ENCODE assay signal across 17 cellular contexts in the genomic region with DNA sequence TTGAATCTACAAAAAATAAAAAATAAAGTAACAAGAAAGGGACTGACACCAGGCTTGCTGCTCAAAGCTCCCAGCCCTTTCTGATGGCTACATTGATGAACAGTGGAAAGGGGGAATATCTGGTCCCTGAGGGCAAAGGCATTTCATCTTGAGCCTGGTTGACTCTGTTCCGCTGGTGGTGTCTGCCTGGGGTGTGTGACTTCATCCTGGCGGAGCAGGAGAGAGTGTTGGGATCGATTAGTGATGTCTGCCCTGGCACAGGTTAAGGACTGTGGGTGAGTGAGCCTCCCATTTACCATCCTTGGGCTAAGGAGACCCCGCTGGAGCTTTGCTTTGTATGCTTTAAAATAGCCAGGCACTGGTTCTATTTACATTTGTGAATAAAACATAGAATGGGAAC. TPM values are rescaled to one million over a fixed set of nuclear protein-coding genes. Genes with fewer than 3 reads are reported as not detected.
DNase-seq lines count a peak whose midpoint lies in the region; ATAC-seq, FAIRE-seq and TF ChIP-seq lines count a peak whose summit lies in the region.
"Had no signal": no experiment of that assay in that cellular context is flagged by ENCODE, and none has a peak within 500 bp of the region (broad histone marks: within the 10 kb centered on the region; RNA-seq: fewer than 3 reads in every experiment).

No MANE protein-coding gene starts in this region.

- TF ChIP-seq EP300 in HepG2 (IDR thresholded peaks at IDR 0.05; ENCODE audit: low read depth in 2 of 2, low read length in 2 of 2) (no peak), HepG2 (CRISPR knock-in tag; IDR thresholded peaks at IDR 0.05; ENCODE audit: borderline replicate concordance) (no peak)

- no peak overlapping the region for H2AK5ac ChIP-seq in mesendoderm (ENCODE audit: low read length)

- no peaks in the 10 kb centered on the region for H3K36me3 ChIP-seq in HepG2 (replicated peaks in 1 of 2; ENCODE audit: control insufficient read depth in 1 of 2, insufficient read depth in 2 of 2, low read length in 2 of 2)
- no peaks in the 10 kb centered on the region for H3K36me3 ChIP-seq in right lobe of liver
- H3K36me3 ChIP-seq in WERI-Rb-1: no peaks in the 10 kb centered on the region
- H3K36me3 ChIP-seq in mesendoderm (ENCODE audit: control insufficient read depth, insufficient read depth, low read length): no peaks in the 10 kb centered on the region
- H3K36me3 ChIP-seq: BLaER1 had no signal

- ATAC-seq in HepG2 (no peak), right lobe of liver (no peak)
- ATAC-seq: GM23338 had no signal

- H3K27me3 ChIP-seq in HepG2 (ENCODE audit: control insufficient read depth in 1 of 2, insufficient read depth in 2 of 2, low read length in 2 of 2): peaks cover 10 to 49% of the 10 kb centered on the region in 2 experiments; a peak in 3 of 5 replicates
- no peaks in the 10 kb centered on the region for H3K27me3 ChIP-seq in right lobe of liver
- H3K27me3 ChIP-seq in WERI-Rb-1 (ENCODE audit: insufficient read depth, low read depth, severe bottlenecking): no peaks in the 10 kb centered on the region
- H3K27me3 ChIP-seq in mesendoderm (ENCODE audit: insufficient read depth, low read length, poor library complexity): no peaks in the 10 kb centered on the region
- H3K27me3 ChIP-seq: BLaER1 had no signal

- peaks cover 2% of the 10 kb centered on the region; the same call in 1 of the 2 replicates for H4K20me1 ChIP-seq in HepG2 (ENCODE audit: insufficient read depth, low read length)
- H4K20me1 ChIP-seq: BLaER1 had no signal

- H3K4me3 ChIP-seq in HepG2 (replicated peaks in 1 of 3; ENCODE audit: insufficient read depth in 1 of 3, low read depth in 2 of 3, low read length in 3 of 3) (no peak overlapping the region), right lobe of liver (no peak overlapping the region), WERI-Rb-1 (ENCODE audit: low read depth, low read length) (peak overlapping the region; percentile 29), mesendoderm (ENCODE audit: low read length) (no peak overlapping the region)
- H3K4me3 ChIP-seq: BLaER1, GM23338 had no signal

- intact Hi-C loops in HepG2 (cut with micrococcal nuclease; ENCODE audit: unreplicated experiment): no loop called here
- intact Hi-C loops in right lobe of liver (cut with DNase I): no loop called here

- no peak overlapping the region for H2AFZ ChIP-seq in HepG2 (ENCODE audit: low read length)
- H2AFZ ChIP-seq: GM23338 had no signal

- no peak overlapping the region for H2BK15ac ChIP-seq in mesendoderm (replicated peaks; ENCODE audit: low read depth)

- no peaks in the 10 kb centered on the region for H3K4me1 ChIP-seq in HepG2 (ENCODE audit: insufficient read depth, low read length)
- no peaks in the 10 kb centered on the region for H3K4me1 ChIP-seq in right lobe of liver
- H3K4me1 ChIP-seq in mesendoderm (ENCODE audit: control insufficient read depth, low read depth, low read length): no peaks in the 10 kb centered on the region

- no peak for TF ChIP-seq POLR2A in HepG2 (IDR thresholded peaks at IDR 0.05; ENCODE audit: insufficient read depth in 1 of 2, low read depth in 2 of 2, low read length in 2 of 2)
- TF ChIP-seq POLR2A in right lobe of liver (IDR thresholded peaks at IDR 0.05): no peak

- no peak overlapping the region for H3K56ac ChIP-seq in mesendoderm (ENCODE audit: low read length)

- H3K79me2 ChIP-seq in HepG2 (ENCODE audit: insufficient read depth, low read length): no peaks in the 10 kb centered on the region
- no peaks in the 10 kb centered on the region for H3K79me2 ChIP-seq in mesendoderm (ENCODE audit: control insufficient read depth, insufficient read depth, low read length)

- H3K23ac ChIP-seq in mesendoderm (ENCODE audit: low read length): no peak overlapping the region

- H3K4ac ChIP-seq in mesendoderm (ENCODE audit: low read depth, low read length): no peak overlapping the region

- H3K27ac ChIP-seq in HepG2 (ENCODE audit: extremely low read length, insufficient read depth, low read length) (no peak overlapping the region), right lobe of liver (no peak overlapping the region), WERI-Rb-1 (no peak overlapping the region), mesendoderm (ENCODE audit: low read depth, low read length) (no peak overlapping the region)
- H3K27ac ChIP-seq: BLaER1 had no signal

- H2BK120ac ChIP-seq in mesendoderm (ENCODE audit: low read depth, low read length): no peak overlapping the region

- H3K4me2 ChIP-seq in HepG2 (ENCODE audit: low read depth, low read length) (no peak overlapping the region), mesendoderm (ENCODE audit: low read length) (no peak overlapping the region)
- H3K4me2 ChIP-seq: BLaER1, GM23338 had no signal

- in situ Hi-C loops in HepG2 (cut with HindIII; ENCODE audit: extremely low pct_ligation_motif_present, low pct_unique_long_range_greater_than_20kb): no loop called here

- H3K9me3 ChIP-seq in HepG2 (ENCODE audit: low read length) (no peaks in the 10 kb centered on the region), right lobe of liver (no peaks in the 10 kb centered on the region), WERI-Rb-1 (ENCODE audit: severe bottlenecking) (no peaks in the 10 kb centered on the region)
- H3K9me3 ChIP-seq: BLaER1 had no signal

- 0% methylated on average over 4 of the region's 4 CpGs for WGBS in HepG2 (ENCODE audit: low lambda C conversion rate)
- WGBS in right lobe of liver (ENCODE audit: insufficient coverage, low coverage, low lambda C conversion rate, missing lambda C conversion rate): no CpG with 5 or more reads among the region's 4 CpGs
- no CpG with 5 or more reads among the region's 4 CpGs for WGBS in mesendoderm (ENCODE audit: extremely low coverage, insufficient coverage, low lambda C conversion rate)

- POLR2A ChIA-PET in HepG2 (lab: Yijun Ruan, JAX): no interaction called here

- no peak for FAIRE-seq in HepG2 (lab: Jason Lieb, UNC)
- FAIRE-seq: H54 had no signal

- H4K5ac ChIP-seq in mesendoderm (ENCODE audit: low read length): no peak overlapping the region

- CTCF ChIA-PET in HepG2 (lab: Yijun Ruan, JAX; ENCODE audit: low intra/inter-chr PET ratio, low total read pairs): no interaction called here

- H4K8ac ChIP-seq in mesendoderm (ENCODE audit: low read depth, low read length): no peak overlapping the region

- H3K18ac ChIP-seq in mesendoderm (ENCODE audit: low read length): no peak overlapping the region

- H3K9ac ChIP-seq in HepG2 (ENCODE audit: insufficient read depth, low read depth, low read length) (no peak overlapping the region), mesendoderm (ENCODE audit: low read length) (no peak overlapping the region)
- H3K9ac ChIP-seq: BLaER1 had no signal

- TF ChIP-seq CTCF in HepG2 (CRISPR knock-in tag; IDR thresholded peaks at IDR 0.05) (no peak), right lobe of liver (IDR thresholded peaks at IDR 0.05) (no peak), WERI-Rb-1 (IDR thresholded peaks at IDR 0.05; ENCODE audit: low read depth, low read length) (no peak)

- H3K79me1 ChIP-seq in mesendoderm (ENCODE audit: low read length): no peaks in the 10 kb centered on the region

- DNase-seq in HepG2 (ENCODE audit: low spot score): no peak
- DNase-seq in right lobe of liver: no peak
- peak; percentile 34 for DNase-seq in WERI-Rb-1
- DNase-seq in mesendoderm: peak; percentile 44
- DNase-seq in activated T-cell treated with anti-CD3 and anti-CD28 coated beads, Interleukin-2, amount 50 U/mL, for 48 hours: no peak
- no peak for DNase-seq in activated CD4-positive, CD25-positive, alpha-beta regulatory T cell treated with anti-CD3 and anti-CD28 coated beads, Interleukin-2, amount 50 U/mL, for 72 hours
- DNase-seq in foreskin melanocyte: no peak
- DNase-seq: 8988T; CD4-positive, alpha-beta memory T cell; DMS153; DMS79; GDM1; HCEC 1CT had no signal

- BruUV-seq in HepG2 (replicated peaks; lab: Mats Ljungman, UMichigan): no TSS peak

- TF ChIP-seq RAD21 in HepG2 (CRISPR knock-in tag; IDR thresholded peaks at IDR 0.05): no peak

- no peak overlapping the region for H2BK5ac ChIP-seq in mesendoderm (ENCODE audit: low read length)

TF ChIP-seq in HepG2, 621 proteins besides CTCF, POLR2A, EP300 and RAD21:
- TF ChIP-seq SRF (IDR thresholded peaks at IDR 0.05; ENCODE audit: low read depth, low read length) (peak; percentile 12; the same call in 1 of the 2 replicates), HDAC6 (IDR thresholded peaks at IDR 0.05; ENCODE audit: low read depth, low read length) (no peak)

RNA-seq across cellular contexts. Expression of a gene that starts 56.9 kb away (rescaled TPM):
- total RNA-seq in HepG2 (2016; rRNA removed; fragmentation: Illumina TruSeq; extraction: Trizol): 77.6 and 89.0 TPM in 2 replicates
- total RNA-seq in HepG2 (2016; cell fraction: cytosol; rRNA removed; fragmentation: Illumina TruSeq; extraction: Trizol; ENCODE audit: low read depth): 56.7 and 64.0 TPM in 2 replicates
- 77.7 and 96.7 TPM in 2 replicates for total RNA-seq in HepG2 (2016; cell fraction: insoluble cytoplasmic fraction; rRNA removed; fragmentation: Illumina TruSeq; extraction: Trizol)
- 80.8 and 82.9 TPM in 2 replicates for total RNA-seq in HepG2 (2016; cell fraction: membrane; rRNA removed; fragmentation: Illumina TruSeq; extraction: Trizol)
- 36.6 and 39.7 TPM in 2 replicates for total RNA-seq in HepG2 (2016; cell fraction: nucleus; rRNA removed; fragmentation: Illumina TruSeq; extraction: Trizol)
- 108 and 122 TPM in 2 replicates for polyA plus RNA-seq in HepG2 (2011; rRNA removed)
- 120 and 164 TPM in 2 replicates for polyA plus RNA-seq in HepG2 (2011; cell fraction: cytosol; rRNA removed)
- polyA plus RNA-seq in HepG2 (2011; cell fraction: nucleus; rRNA removed): 48.7 and 65.0 TPM in 2 replicates
- 38.4 and 74.9 TPM in 2 replicates for polyA plus RNA-seq in HepG2 (2012)
- polyA plus RNA-seq in HepG2 (2016; cell fraction: cytosol; fragmentation: Illumina TruSeq; extraction: Trizol; ENCODE audit: low read depth): 90.2 and 91.5 TPM in 2 replicates
- polyA plus RNA-seq in HepG2 (2016; cell fraction: insoluble cytoplasmic fraction; fragmentation: Illumina TruSeq; extraction: Trizol; ENCODE audit: low read depth): 134 and 144 TPM in 2 replicates
- polyA plus RNA-seq in HepG2 (2016; cell fraction: membrane; fragmentation: Illumina TruSeq; extraction: Trizol; ENCODE audit: low read depth): 100 and 111 TPM in 2 replicates
- 76.1 and 84.6 TPM in 2 replicates for polyA plus RNA-seq in HepG2 (2016; cell fraction: nucleus; fragmentation: Illumina TruSeq; extraction: Trizol; ENCODE audit: insufficient read depth, low read depth)
- 90.2 and 1,449 TPM in 2 replicates for polyA minus RNA-seq in HepG2 (2011; rRNA and poly(A)+ RNA removed; ENCODE audit: low replicate concordance)
- polyA minus RNA-seq in HepG2 (2011; cell fraction: cytosol; rRNA and poly(A)+ RNA removed): 49.5 and 53.8 TPM in 2 replicates
- 17.1 and 17.7 TPM in 2 replicates for polyA minus RNA-seq in HepG2 (2011; cell fraction: nucleus; rRNA and poly(A)+ RNA removed)
- total RNA-seq in right lobe of liver: 1,000 to 10,000 TPM in 3 of 6 experiments, 100 to 1,000 TPM in 3; 437 to 1,278 (median 1,014) TPM
- polyA plus RNA-seq in mesendoderm (2013, experiment 1 of 2): 17.2 TPM
- 17.0 TPM for polyA plus RNA-seq in mesendoderm (2013, experiment 2 of 2)
- total RNA-seq: CD4-positive, alpha-beta memory T cell had no signal
- polyA plus RNA-seq: CD14-positive monocyte; CD4-positive, alpha-beta memory T cell had no signal

Comparison
In these comparisons a context has a peak if more than half of its experiments do, and no peak if none do; other contexts are left out.
1. RNA of a gene that starts 56.9 kb away (total RNA-seq): 437 to 1,278 TPM in right lobe of liver; 36.6 to 96.7 TPM in HepG2; every median in the first group is over 4 times any median in the second.
2. DNase-seq: peak in WERI-Rb-1 (single experiment) and mesendoderm (single experiment); none in HepG2 (single experiment), right lobe of liver (0 of 3), activated T-cell treated with anti-CD3 and anti-CD28 coated beads, Interleukin-2, amount 50 U/mL, for 48 hours (0 of 2), activated CD4-positive, CD25-positive, alpha-beta regulatory T cell treated with anti-CD3 and anti-CD28 coated beads, Interleukin-2, amount 50 U/mL, for 72 hours (single experiment) and foreskin melanocyte (single experiment).